In genomic region chr3:30964612-30965011, GRCh38 we compare ENCODE assay signal across 14 cellular contexts.
DNase-seq lines count a peak whose midpoint lies in the region; ATAC-seq, FAIRE-seq and TF ChIP-seq lines count a peak whose summit lies in the region.
"Had no signal": no experiment of that assay in that cellular context is flagged by ENCODE, and none has a peak within 500 bp of the region (broad histone marks: within the 10 kb centered on the region; RNA-seq: fewer than 3 reads in every experiment).

No MANE protein-coding gene starts in this region.

- FAIRE-seq in H1 (lab: Jason Lieb, UNC) = no peak
- FAIRE-seq: frontal cortex had no signal

- CTCF ChIA-PET in H1 (lab: Charles Lee; ENCODE audit: partially characterized antibody) = no interaction called here

- H3K9me3 ChIP-seq in H1 (ENCODE audit: insufficient read depth in 2 of 2, low read depth in 1 of 2, low read length in 1 of 2) = no peaks in the 10 kb centered on the region
- no peaks in the 10 kb centered on the region for H3K9me3 ChIP-seq in transverse colon
- H3K9me3 ChIP-seq: body of pancreas had no signal

- 0 out of 2 replicates have a peak overlapping the region, but pooled peaks have one; percentile 53 for H2AFZ ChIP-seq in H1 (ENCODE audit: low read length)

- POLR2A ChIA-PET in H1 (lab: Charles Lee; ENCODE audit: partially characterized antibody) = no interaction called here

- H4K5ac ChIP-seq in H1 (ENCODE audit: insufficient read length, low read depth, low read length) = no peak overlapping the region

- H2BK120ac ChIP-seq in H1 (replicated peaks; ENCODE audit: low read depth, low read length) = no peak overlapping the region

- ATAC-seq in activated CD4-positive, CD25-positive, alpha-beta regulatory T cell treated with anti-CD3 and anti-CD28 coated beads, Interleukin-2, amount 50 U/mL, for 24 hours = peak; percentile 91 to 98
- peak; percentile 97 for ATAC-seq in GM21717 (IDR thresholded peaks at IDR 0.05; ENCODE audit: unreplicated experiment)
- peak; percentile 98 for ATAC-seq in HG03354 (IDR thresholded peaks at IDR 0.05; ENCODE audit: poor library complexity, severe bottlenecking, unreplicated experiment)
- ATAC-seq: body of pancreas had no signal

- no peak overlapping the region for H3K9ac ChIP-seq in H1 (replicated peaks in 1 of 4; ENCODE audit: extremely low read depth in 1 of 4, low read depth in 3 of 4, low read length in 3 of 4)

- TF ChIP-seq POLR2A in H1 (IDR thresholded peaks at IDR 0.05; ENCODE audit: control extremely low read depth in 1 of 2, low read depth in 2 of 2, low read length in 2 of 2) (no peak), transverse colon (IDR thresholded peaks at IDR 0.05) (no peak)

- intact Hi-C loops in transverse colon (cut with DNase I; ENCODE audit: low total_unique reads) = no loop called here

- no peak overlapping the region for H4K91ac ChIP-seq in H1 (replicated peaks; ENCODE audit: insufficient read length, low read length)

- no peak overlapping the region for H2BK15ac ChIP-seq in H1 (ENCODE audit: low read length)

- H2BK5ac ChIP-seq in H1 (ENCODE audit: low read depth, low read length) = no peak overlapping the region

- no peak for TF ChIP-seq RAD21 in H1 (IDR thresholded peaks at IDR 0.05 in 1 of 2, conservative IDR thresholded peaks at IDR 0.05 in 1 of 2; ENCODE audit: low read depth in 2 of 2, low read length in 2 of 2)

- TF ChIP-seq CTCF in H1 (IDR thresholded peaks at IDR 0.05; ENCODE audit: control extremely low read depth in 1 of 3, insufficient read depth in 1 of 3, low read depth in 1 of 3, low read length in 3 of 3) (no peak), transverse colon (IDR thresholded peaks at IDR 0.05) (no peak)

- H2AK5ac ChIP-seq in H1 (ENCODE audit: low read depth, low read length) = no peak overlapping the region

- H3K79me1 ChIP-seq in H1 (ENCODE audit: low read depth, low read length) = no peaks in the 10 kb centered on the region

- no peak overlapping the region for H2BK12ac ChIP-seq in H1 (ENCODE audit: low read depth, low read length)

- H3K27me3 ChIP-seq in H1 (replicated peaks in 1 of 4; ENCODE audit: control insufficient read depth in 3 of 4, extremely low read depth in 1 of 4, insufficient read depth in 3 of 4, low read length in 3 of 4) = no peaks in the 10 kb centered on the region
- peaks cover 6% of the 10 kb centered on the region for H3K27me3 ChIP-seq in transverse colon
- H3K27me3 ChIP-seq: body of pancreas, spleen had no signal

- no peak overlapping the region for H3K23ac ChIP-seq in H1 (ENCODE audit: insufficient read length)

- no peak overlapping the region for H3K4me2 ChIP-seq in H1 (ENCODE audit: insufficient read depth in 1 of 2, low read depth in 2 of 2, low read length in 2 of 2)

- H3K79me2 ChIP-seq in H1 (ENCODE audit: control insufficient read depth in 1 of 2, insufficient read depth in 2 of 2, low read length in 2 of 2) = no peaks in the 10 kb centered on the region

- TF ChIP-seq EP300 in H1 (IDR thresholded peaks at IDR 0.05; ENCODE audit: borderline replicate concordance in 1 of 2, low read depth in 2 of 2, low read length in 2 of 2) (no peak), transverse colon (IDR thresholded peaks at IDR 0.05; ENCODE audit: low read depth) (no peak)

- H3K4me3 ChIP-seq in H1 (ENCODE audit: extremely low read depth in 1 of 4, insufficient read depth in 2 of 4, low read depth in 3 of 4, low read length in 4 of 4) (no peak overlapping the region), transverse colon (no peak overlapping the region)
- H3K4me3 ChIP-seq: body of pancreas, spleen had no signal

- H3K27ac ChIP-seq in H1 (ENCODE audit: low read depth, low read length) = no peak overlapping the region
- H3K27ac ChIP-seq in transverse colon = no peak overlapping the region
- H3K27ac ChIP-seq: 22Rv1, body of pancreas, spleen had no signal

- H3K56ac ChIP-seq in H1 (replicated peaks; ENCODE audit: insufficient read length, low read depth, low read length) = no peak overlapping the region

- no peak overlapping the region for H3K4ac ChIP-seq in H1 (replicated peaks; ENCODE audit: insufficient read length, low read depth, low read length)

- no peak overlapping the region for H2BK20ac ChIP-seq in H1 (ENCODE audit: low read length)

- H3K23me2 ChIP-seq in H1 (ENCODE audit: low read depth, low read length) = no peaks in the 10 kb centered on the region

- DNase-seq in activated CD4-positive, CD25-positive, alpha-beta regulatory T cell (lab: John Stamatoyannopoulos, UW) = no peak
- DNase-seq in H1 (ENCODE audit: low read depth in 1 of 2, low spot score in 2 of 2) = no peak
- no peak for DNase-seq in G401 (ENCODE audit: low spot score)
- DNase-seq in amygdala (lab: John Stamatoyannopoulos, UW) = no peak
- no peak for DNase-seq in transverse colon
- DNase-seq: body of pancreas, IMR-90, mesendoderm, spleen had no signal

- no peaks in the 10 kb centered on the region for H3K4me1 ChIP-seq in H1 (replicated peaks in 1 of 4; ENCODE audit: control insufficient read depth in 3 of 4, insufficient read depth in 4 of 4, low read length in 3 of 4)
- no peaks in the 10 kb centered on the region for H3K4me1 ChIP-seq in transverse colon
- H3K4me1 ChIP-seq: body of pancreas, spleen had no signal

- no peak overlapping the region for H4K8ac ChIP-seq in H1 (ENCODE audit: extremely low read depth, insufficient read depth, low read length)

- H4K20me1 ChIP-seq in H1 (replicated peaks in 1 of 2; ENCODE audit: control insufficient read depth in 1 of 2, insufficient read depth in 2 of 2, low read length in 2 of 2) = no peaks in the 10 kb centered on the region

- no peaks in the 10 kb centered on the region for H3K36me3 ChIP-seq in H1 (ENCODE audit: control insufficient read depth in 2 of 4, insufficient read depth in 4 of 4, low read length in 3 of 4)
- no peaks in the 10 kb centered on the region for H3K36me3 ChIP-seq in transverse colon
- H3K36me3 ChIP-seq: spleen had no signal

- in situ Hi-C loops in G401 (cut with HindIII; ENCODE audit: low sequenced_read_pairs) (no loop called here), transverse colon (cut with MboI; ENCODE audit: low pct_ligation_motif_present in 1 of 4, low pct_unique_long_range_greater_than_20kb in 1 of 4, low sequenced_read_pairs in 3 of 4) (no loop called here)

- no peak overlapping the region for H3K14ac ChIP-seq in H1 (ENCODE audit: insufficient read length)

- H3K18ac ChIP-seq in H1 (ENCODE audit: extremely low read depth, low read length) = no peak overlapping the region

TF ChIP-seq in H1, 55 proteins besides CTCF, POLR2A, EP300 and RAD21:
- TF ChIP-seq RFX5 (IDR thresholded peaks at IDR 0.05; ENCODE audit: borderline replicate concordance, low read depth, low read length) (no peak), CBX8 (IDR thresholded peaks at IDR 0.05; ENCODE audit: borderline replicate concordance, low read depth, low read length) (no peak), SIRT6 (IDR thresholded peaks at IDR 0.05; ENCODE audit: low read length) (no peak), KDM1A (IDR thresholded peaks at IDR 0.05; ENCODE audit: borderline replicate concordance, low read length) (no peak)
